8 cellular contexts compared by ENCODE assay signal in genomic region chr22:20372324-20372941, GRCh38. TPM values are rescaled to one million over a fixed set of nuclear protein-coding genes. Genes with fewer than 3 reads are reported as not detected.
A peak's percentile ranks its signal among the peaks of the same experiment; 100 is the strongest.
DNase-seq lines count a peak whose midpoint lies in the region; ATAC-seq and TF ChIP-seq lines count a peak whose summit lies in the region.
"Not testable (repeated sequence)": the region's sequence is repeated elsewhere in the genome, so short reads cannot be mapped to it uniquely, and the experiment has no call there.

No MANE protein-coding gene starts in this region.

- not testable (repeated sequence) for H3K4me3 Mint-ChIP-seq in activated naive CD4-positive, alpha-beta T cell treated with anti-CD3 and anti-CD28 coated beads for 36 hours

- TF ChIP-seq CTCF in HL-60 (IDR thresholded peaks at IDR 0.05; ENCODE audit: insufficient read depth, low read length); left lung (IDR thresholded peaks at IDR 0.05): not testable (repeated sequence)

- H3K9ac ChIP-seq in BLaER1 treated with 17β-estradiol and CSF1 and Interleukin-3, amounts not matched to agents 10 nM and 100 nM, result peak overlapping the region in 7 of 11 experiments; percentile 59 to 73 (median 63); a peak in 12 of 22 replicates

- ATAC-seq in left lung (peak; percentile 76), sciatic nerve (peak; percentile 83)

- H3K36me3 ChIP-seq in BLaER1 treated with 17β-estradiol and CSF1 and Interleukin-3, amounts not matched to agents 10 nM and 100 nM, result peaks cover 0 to 15% (median 0%) of the 10 kb centered on the region in 11 experiments; a peak in 4 of 22 replicates
- H3K36me3 ChIP-seq in left lung, result not testable (repeated sequence)

- intact Hi-C loops in activated naive CD4-positive, alpha-beta T cell treated with anti-CD3 and anti-CD28 coated beads for 36 hours (cut with micrococcal nuclease); left lung (cut with DNase I); sciatic nerve (cut with DNase I): not testable (repeated sequence)

- not testable (repeated sequence) for H3K9me3 ChIP-seq in BLaER1 treated with 17β-estradiol and CSF1 and Interleukin-3, amounts not matched to agents 10 nM and 100 nM (replicated peaks in 1 of 11); left lung

- not testable (repeated sequence) for H3K27me3 ChIP-seq in BLaER1 treated with 17β-estradiol and CSF1 and Interleukin-3, amounts not matched to agents 10 nM and 100 nM; HL-60 (ENCODE audit: insufficient read depth, poor library complexity, severe bottlenecking); left lung

- not testable (repeated sequence) for H3K27me3 Mint-ChIP-seq in activated naive CD4-positive, alpha-beta T cell treated with anti-CD3 and anti-CD28 coated beads for 36 hours (ENCODE audit: low read depth)

- H4K20me1 ChIP-seq in BLaER1 treated with 17β-estradiol and CSF1 and Interleukin-3, amounts not matched to agents 10 nM and 100 nM, result not testable (repeated sequence)

- H3K36me3 Mint-ChIP-seq in activated naive CD4-positive, alpha-beta T cell treated with anti-CD3 and anti-CD28 coated beads for 36 hours (ENCODE audit: low read depth), result not testable (repeated sequence)

- peak in 1 of 2 experiments; percentile 45 for DNase-seq in HL-60 (ENCODE audit: low read depth in 1 of 2, low spot score in 1 of 2)
- DNase-seq in NCI-H1105 (lab: John Stamatoyannopoulos, UW), result peak; percentile 28
- peak; percentile 4 for DNase-seq in NCI-H2196 (lab: John Stamatoyannopoulos, UW; ENCODE audit: unreplicated experiment)
- DNase-seq in RPMI7951 (ENCODE audit: low read depth), result peak; percentile 10
- DNase-seq in activated naive CD4-positive, alpha-beta T cell treated with anti-CD3 and anti-CD28 coated beads for 36 hours, result peak; percentile 19
- not testable (repeated sequence) for DNase-seq in left lung; sciatic nerve (ENCODE audit: low spot score)

- peaks cover 5 to 30% (median 22%) of the 10 kb centered on the region in 10 experiments; a peak in 18 of 20 replicates for H3K4me1 ChIP-seq in BLaER1 treated with 17β-estradiol and CSF1 and Interleukin-3, amounts not matched to agents 10 nM and 100 nM
- H3K4me1 ChIP-seq in left lung, result not testable (repeated sequence)

- peak overlapping the region; percentile 46 to 79 (median 65) for H3K4me2 ChIP-seq in BLaER1 treated with 17β-estradiol and CSF1 and Interleukin-3, amounts not matched to agents 10 nM and 100 nM

- CTCF ChIA-PET in activated naive CD4-positive, alpha-beta T cell treated with anti-CD3 and anti-CD28 coated beads for 36 hours (lab: Charles Lee), result not testable (repeated sequence)

- not testable (repeated sequence) for H3K9me3 Mint-ChIP-seq in activated naive CD4-positive, alpha-beta T cell treated with anti-CD3 and anti-CD28 coated beads for 36 hours

- not testable (repeated sequence) for H3K4me1 Mint-ChIP-seq in activated naive CD4-positive, alpha-beta T cell treated with anti-CD3 and anti-CD28 coated beads for 36 hours (ENCODE audit: low read depth)

- H3K27ac ChIP-seq in BLaER1 treated with 17β-estradiol and CSF1 and Interleukin-3, amounts not matched to agents 10 nM and 100 nM, result peak overlapping the region in 8 of 11 experiments; percentile 59 to 79 (median 74); a peak in 15 of 22 replicates
- peak overlapping the region; percentile 58 for H3K27ac ChIP-seq in HL-60 (replicated peaks)
- not testable (repeated sequence) for H3K27ac ChIP-seq in left lung

- H3K27ac Mint-ChIP-seq in activated naive CD4-positive, alpha-beta T cell treated with anti-CD3 and anti-CD28 coated beads for 36 hours, result not testable (repeated sequence)

- peak overlapping the region in 4 of 10 experiments; percentile 34 to 46 (median 41); a peak in 7 of 20 replicates for H3K4me3 ChIP-seq in BLaER1 treated with 17β-estradiol and CSF1 and Interleukin-3, amounts not matched to agents 10 nM and 100 nM
- H3K4me3 ChIP-seq in HL-60 (replicated peaks; ENCODE audit: insufficient read depth, low read length); left lung: not testable (repeated sequence)

RNA-seq across cellular contexts. Expression of gene ZNF74, which starts 21.5 kb away (rescaled TPM):
- total RNA-seq in RPMI7951 (2014; rRNA removed; shearing (Covaris generic)), result 3.2 and 6.5 TPM in 2 replicates
- total RNA-seq in activated naive CD4-positive, alpha-beta T cell treated with anti-CD3 and anti-CD28 coated beads for 36 hours, result 1 to 10 TPM; 7.9 to 8.0 TPM
- 10 to 100 TPM; 11.0 to 13.5 TPM for total RNA-seq in left lung
- total RNA-seq in sciatic nerve, result 10.8 TPM

RNA-seq across cellular contexts. Expression of gene DGCR6L, which starts 52.6 kb away (rescaled TPM):
- total RNA-seq in RPMI7951 (2014; rRNA removed; shearing (Covaris generic)), result 39.7 and 41.8 TPM in 2 replicates
- total RNA-seq in activated naive CD4-positive, alpha-beta T cell treated with anti-CD3 and anti-CD28 coated beads for 36 hours, result 10 to 100 TPM; 21.5 TPM
- 10 to 100 TPM; 35.5 to 46.7 TPM for total RNA-seq in left lung
- total RNA-seq in sciatic nerve, result 28.9 TPM
